Comparison of ENCODE assay signal across 1 cellular context in genomic region chr2:20215183-20216040, GRCh38.
TF ChIP-seq lines count a peak whose summit lies in the region.

No MANE protein-coding gene starts in this region.

TF ChIP-seq in HepG2, 621 proteins besides CTCF, POLR2A, EP300 and RAD21 (continued from another document and continues in another):
- peak; percentile 91; the same call in 1 of the 2 replicates for TF ChIP-seq TRAFD1 (CRISPR knock-in tag; IDR thresholded peaks at IDR 0.05; ENCODE audit: borderline replicate concordance)
- no peak for TF ChIP-seq NKX3-1 (CRISPR knock-in tag; IDR thresholded peaks at IDR 0.05)
- no peak for TF ChIP-seq MLLT10 (CRISPR knock-in tag; IDR thresholded peaks at IDR 0.05)
- TF ChIP-seq ZNF180 (CRISPR knock-in tag; IDR thresholded peaks at IDR 0.05; ENCODE audit: borderline replicate concordance, low read depth): no peak
- peak; percentile 73 for TF ChIP-seq CEBPG (CRISPR knock-in tag; IDR thresholded peaks at IDR 0.05)
- TF ChIP-seq STAT6 (CRISPR knock-in tag; IDR thresholded peaks at IDR 0.05; ENCODE audit: borderline replicate concordance): peak; percentile 43; the same call in 1 of the 2 replicates
- TF ChIP-seq ZBTB42 (CRISPR knock-in tag; IDR thresholded peaks at IDR 0.05): 0 out of 2 replicates have a peak, but pooled peaks have one; percentile 37
- TF ChIP-seq DPF2 (CRISPR knock-in tag; IDR thresholded peaks at IDR 0.05; ENCODE audit: borderline replicate concordance, low read depth): peak; percentile 95
- no peak for TF ChIP-seq EEA1 (CRISPR knock-in tag; IDR thresholded peaks at IDR 0.05; ENCODE audit: borderline replicate concordance)
- TF ChIP-seq CAMTA2 (CRISPR knock-in tag; IDR thresholded peaks at IDR 0.05; ENCODE audit: borderline replicate concordance): no peak; the same call in 1 of the 2 replicates
- TF ChIP-seq PBX2 (CRISPR knock-in tag; IDR thresholded peaks at IDR 0.05): no peak
- no peak for TF ChIP-seq AKNA (CRISPR knock-in tag; IDR thresholded peaks at IDR 0.05; ENCODE audit: borderline replicate concordance)
- peak; percentile 48; the same call in 1 of the 2 replicates for TF ChIP-seq ZBTB21 (CRISPR knock-in tag; IDR thresholded peaks at IDR 0.05)
- peak; percentile 83; the same call in 1 of the 2 replicates for TF ChIP-seq FOXK1 (CRISPR knock-in tag; IDR thresholded peaks at IDR 0.05; ENCODE audit: borderline replicate concordance, low read depth)
- TF ChIP-seq MIER2 (CRISPR knock-in tag; IDR thresholded peaks at IDR 0.05): peak; percentile 83
- no peak for TF ChIP-seq E2F5 (CRISPR knock-in tag; conservative IDR thresholded peaks at IDR 0.05)
- TF ChIP-seq ZMYM2 (CRISPR knock-in tag; IDR thresholded peaks at IDR 0.05): peak; percentile 80; the same call in 1 of the 2 replicates
- TF ChIP-seq ATAD3A (CRISPR knock-in tag; IDR thresholded peaks at IDR 0.05): no peak
- 0 out of 2 replicates have a peak, but pooled peaks have one; percentile 10 for TF ChIP-seq ZNF605 (CRISPR knock-in tag; IDR thresholded peaks at IDR 0.05)
- TF ChIP-seq NFYB (CRISPR knock-in tag; IDR thresholded peaks at IDR 0.05): no peak
- peak; percentile 86; the same call in 1 of the 2 replicates for TF ChIP-seq ZNF414 (CRISPR knock-in tag; IDR thresholded peaks at IDR 0.05)
- TF ChIP-seq ATF7 (IDR thresholded peaks at IDR 0.05): no peak
- TF ChIP-seq ATF7 (CRISPR knock-in tag; IDR thresholded peaks at IDR 0.05): peak; percentile 82
- TF ChIP-seq ZNF782 (CRISPR knock-in tag; IDR thresholded peaks at IDR 0.05; ENCODE audit: borderline replicate concordance): no peak
- no peak for TF ChIP-seq E2F1 (CRISPR knock-in tag; IDR thresholded peaks at IDR 0.05)
- TF ChIP-seq ZNF230 (CRISPR knock-in tag; IDR thresholded peaks at IDR 0.05): no peak; the same call in 1 of the 2 replicates
- no peak for TF ChIP-seq HDAC6 (IDR thresholded peaks at IDR 0.05; ENCODE audit: low read depth, low read length)
- no peak for TF ChIP-seq NFE2 (CRISPR knock-in tag; IDR thresholded peaks at IDR 0.05)
- no peak for TF ChIP-seq PRDM4 (CRISPR knock-in tag; IDR thresholded peaks at IDR 0.05; ENCODE audit: borderline replicate concordance)
- TF ChIP-seq HNRNPH1 (optimal IDR thresholded peaks at IDR 0.05; ENCODE audit: low read depth, low read length): peak; percentile 62
- peak; percentile 99 for TF ChIP-seq ZNF770 (CRISPR knock-in tag; IDR thresholded peaks at IDR 0.05)
- no peak for TF ChIP-seq TBX3 (IDR thresholded peaks at IDR 0.05; ENCODE audit: borderline replicate concordance)
- TF ChIP-seq ZNF205 (CRISPR knock-in tag; IDR thresholded peaks at IDR 0.05): peak; percentile 88
- no peak for TF ChIP-seq ZNF382 (CRISPR knock-in tag; IDR thresholded peaks at IDR 0.05; ENCODE audit: borderline replicate concordance)
- no peak for TF ChIP-seq EHMT2 (IDR thresholded peaks at IDR 0.05; ENCODE audit: borderline replicate concordance, low read depth, low read length)
- peak; percentile 99 for TF ChIP-seq ZNF292 (CRISPR knock-in tag; IDR thresholded peaks at IDR 0.05; ENCODE audit: borderline replicate concordance, low read depth)
- peak; percentile 79 for TF ChIP-seq ZFY (CRISPR knock-in tag; IDR thresholded peaks at IDR 0.05)
- peak; percentile 98 for TF ChIP-seq HDAC1 (CRISPR knock-in tag; IDR thresholded peaks at IDR 0.05)
- TF ChIP-seq ZNF20 (CRISPR knock-in tag; IDR thresholded peaks at IDR 0.05): no peak
- TF ChIP-seq ZBTB38 (CRISPR knock-in tag; IDR thresholded peaks at IDR 0.05): peak; percentile 94
- TF ChIP-seq NAIF1 (CRISPR knock-in tag; IDR thresholded peaks at IDR 0.05; ENCODE audit: borderline replicate concordance): no peak
- peak; percentile 38; the same call in 1 of the 2 replicates for TF ChIP-seq KLF6 (CRISPR knock-in tag; IDR thresholded peaks at IDR 0.05)
- TF ChIP-seq SRSF9 (IDR thresholded peaks at IDR 0.05; ENCODE audit: borderline replicate concordance, insufficient read depth, low read depth, low read length, poor library complexity, severe bottlenecking): no peak
- no peak for TF ChIP-seq KAT2B (IDR thresholded peaks at IDR 0.05; ENCODE audit: borderline replicate concordance, low read depth, low read length)
- no peak for TF ChIP-seq ZNF83 (CRISPR knock-in tag; IDR thresholded peaks at IDR 0.05; ENCODE audit: borderline replicate concordance)
- TF ChIP-seq ZNF878 (CRISPR knock-in tag; IDR thresholded peaks at IDR 0.05): no peak
- TF ChIP-seq MAFK (conservative IDR thresholded peaks at IDR 0.05 in 1 of 2, IDR thresholded peaks at IDR 0.05 in 1 of 2; ENCODE audit: low read length in 2 of 2): 0 out of 4 replicates have a peak, but pooled peaks of 1 of the 2 experiments have one; percentile 15
- no peak for TF ChIP-seq PCBP2 (optimal IDR thresholded peaks at IDR 0.05; ENCODE audit: low read depth, low read length, poor library complexity, severe bottlenecking)
